In genomic region chr22:38788417-38788816, GRCh38 we compare ENCODE assay signal across 11 cellular contexts. TPM values are rescaled to one million over a fixed set of nuclear protein-coding genes. Genes with fewer than 3 reads are reported as not detected.
A peak's percentile ranks its signal among the peaks of the same experiment; 100 is the strongest.
DNase-seq lines count a peak whose midpoint lies in the region; ATAC-seq and TF ChIP-seq lines count a peak whose summit lies in the region.
"Had no signal": no experiment of that assay in that cellular context is flagged by ENCODE, and none has a peak within 500 bp of the region (broad histone marks: within the 10 kb centered on the region; RNA-seq: fewer than 3 reads in every experiment).

No MANE protein-coding gene starts in this region.

- TF ChIP-seq POLR2A in gastrocnemius medialis (IDR thresholded peaks at IDR 0.05): no peak

- H3K9me3 ChIP-seq in SJCRH30 (replicated peaks) (no peaks in the 10 kb centered on the region), gastrocnemius medialis (no peaks in the 10 kb centered on the region)

- ATAC-seq in gastrocnemius medialis (peak; percentile 97), T-cell (replicated peaks in 1 of 4) (no peak), GM21528 (IDR thresholded peaks at IDR 0.05; ENCODE audit: low FRiP score, unreplicated experiment) (no peak), HG03196 (IDR thresholded peaks at IDR 0.05; ENCODE audit: unreplicated experiment) (no peak)
- ATAC-seq: Panc1 had no signal

- peaks cover 3% of the 10 kb centered on the region for H3K36me3 Mint-ChIP-seq in T-cell
- H3K36me3 Mint-ChIP-seq: memory B cell had no signal

- no peak overlapping the region for H3K4me3 Mint-ChIP-seq in T-cell
- H3K4me3 Mint-ChIP-seq: activated T-helper 1 cell treated with anti-CD3 and anti-CD28 coated beads, Interleukin-12 subunit alpha, Interleukin-12 subunit beta, Interleukin-2, Interleukin-4 antibody, amounts not matched to agents 30 ng/mL and 10 ng/mL and 1 ng/mL, durations not matched to agents 14 hours and 24 hours and 36 hours; memory B cell had no signal

- H3K4me3 ChIP-seq in SJCRH30: no peak overlapping the region
- H3K4me3 ChIP-seq in gastrocnemius medialis: no peak overlapping the region

- H3K4me1 Mint-ChIP-seq in T-cell: peaks cover 7 to 18% (median 12%) of the 10 kb centered on the region in 3 donors

- H3K27me3 ChIP-seq in SJCRH30 (no peaks in the 10 kb centered on the region), gastrocnemius medialis (no peaks in the 10 kb centered on the region)

- H3K9me3 Mint-ChIP-seq in T-cell: no peaks in the 10 kb centered on the region
- H3K9me3 Mint-ChIP-seq: activated T-helper 1 cell treated with anti-CD3 and anti-CD28 coated beads, Interleukin-12 subunit alpha, Interleukin-12 subunit beta, Interleukin-2, Interleukin-4 antibody, amounts not matched to agents 30 ng/mL and 10 ng/mL and 1 ng/mL, durations not matched to agents 14 hours and 24 hours and 36 hours; memory B cell had no signal

- DNase-seq in DMS79 (lab: John Stamatoyannopoulos, UW) (peak; percentile 31), SJCRH30 (peak; percentile 73 to 85), glomerular endothelial cell (ENCODE audit: extremely low read depth, low read depth, low spot score) (peak; percentile 33), gastrocnemius medialis (peak; percentile 47 to 53), T-cell (no peak)
- DNase-seq in activated naive CD4-positive, alpha-beta T cell (lab: John Stamatoyannopoulos, UW): no peak

- no peaks in the 10 kb centered on the region for H3K27me3 Mint-ChIP-seq in T-cell
- H3K27me3 Mint-ChIP-seq: memory B cell had no signal

- in situ Hi-C loops in gastrocnemius medialis (cut with MboI; ENCODE audit: low sequenced_read_pairs in 4 of 4): no loop called here

- H3K36me3 ChIP-seq in SJCRH30: no peaks in the 10 kb centered on the region
- H3K36me3 ChIP-seq in gastrocnemius medialis: peaks cover 0 to 4% of the 10 kb centered on the region in 2 donors

- no peak overlapping the region for H3K27ac Mint-ChIP-seq in T-cell
- H3K27ac Mint-ChIP-seq: activated T-helper 1 cell treated with anti-CD3 and anti-CD28 coated beads, Interleukin-12 subunit alpha, Interleukin-12 subunit beta, Interleukin-2, Interleukin-4 antibody, amounts not matched to agents 30 ng/mL and 10 ng/mL and 1 ng/mL, durations not matched to agents 14 hours and 24 hours and 36 hours; memory B cell had no signal

- peaks cover 14% of the 10 kb centered on the region; the same call in 1 of the 2 replicates for H3K4me1 ChIP-seq in SJCRH30
- peaks cover 12 to 25% of the 10 kb centered on the region in 2 donors for H3K4me1 ChIP-seq in gastrocnemius medialis

- no peak for TF ChIP-seq CTCF in gastrocnemius medialis (IDR thresholded peaks at IDR 0.05 in 4 of 5, conservative IDR thresholded peaks at IDR 0.05 in 1 of 5)

- POLR2A ChIA-PET in T-cell (lab: Charles Lee): no interaction called here

- intact Hi-C loops in gastrocnemius medialis (cut with DNase I; ENCODE audit: low total_unique reads): no loop called here

- H3K27ac ChIP-seq in SJCRH30 (peak overlapping the region; percentile 57), gastrocnemius medialis (peak overlapping the region; percentile 50 to 74 (median 66))

- CTCF ChIA-PET in T-cell (lab: Charles Lee): no interaction called here

RNA-seq across cellular contexts. Expression of gene DNAL4, which starts 5.5 kb away (rescaled TPM):
- 4.3 and 4.7 TPM in 2 replicates for total RNA-seq in SJCRH30 (2014; rRNA removed; shearing (Covaris generic))
- total RNA-seq in glomerular endothelial cell (14.6 and 20.2 TPM in 2 replicates), gastrocnemius medialis (1 to 10 TPM; 5.7 to 7.2 (median 6.7) TPM), T-cell (10 to 100 TPM in 2 of 5 donors, 1 to 10 TPM in 3; 5.4 to 13.0 (median 8.8) TPM)

RNA-seq across cellular contexts. Expression of gene SUN2, which starts 32.6 kb away (rescaled TPM):
- 67.3 TPM in 2 replicates for total RNA-seq in SJCRH30 (2014; rRNA removed; shearing (Covaris generic))
- total RNA-seq in glomerular endothelial cell: 79.8 and 153 TPM in 2 replicates
- 100 to 1,000 TPM; 177 to 423 (median 312) TPM for total RNA-seq in gastrocnemius medialis
- 1,000 to 10,000 TPM in 2 of 5 donors, 100 to 1,000 TPM in 3; 526 to 1,075 (median 979) TPM for total RNA-seq in T-cell

RNA-seq across cellular contexts. Expression of gene NPTXR, which starts 55.4 kb away (rescaled TPM):
- 0.08 and 0.10 TPM in 2 replicates for total RNA-seq in SJCRH30 (2014; rRNA removed; shearing (Covaris generic))
- total RNA-seq in glomerular endothelial cell (1.1 and 3.7 TPM in 2 replicates), gastrocnemius medialis (1 to 10 TPM in 1 of 4 donors, under 1 TPM in 3; 0.25 to 5.0 (median 0.73) TPM), T-cell (10 to 100 TPM in 2 of 5 donors, 1 to 10 TPM in 3; 4.9 to 13.2 (median 9.1) TPM)

Comparison
In these comparisons a context has a peak if more than half of its experiments do, and no peak if none do; other contexts are left out.
1. DNase-seq: peak in DMS79 (single experiment), SJCRH30 (2 of 2), glomerular endothelial cell (single experiment) and gastrocnemius medialis (2 of 2); none in activated naive CD4-positive, alpha-beta T cell (0 of 4) and T-cell (0 of 34).
2. ATAC-seq: peak in gastrocnemius medialis (2 of 2); none in T-cell (0 of 4), GM21528 (single experiment) and HG03196 (single experiment).